11 cellular contexts compared by ENCODE assay signal in the genomic region with DNA sequence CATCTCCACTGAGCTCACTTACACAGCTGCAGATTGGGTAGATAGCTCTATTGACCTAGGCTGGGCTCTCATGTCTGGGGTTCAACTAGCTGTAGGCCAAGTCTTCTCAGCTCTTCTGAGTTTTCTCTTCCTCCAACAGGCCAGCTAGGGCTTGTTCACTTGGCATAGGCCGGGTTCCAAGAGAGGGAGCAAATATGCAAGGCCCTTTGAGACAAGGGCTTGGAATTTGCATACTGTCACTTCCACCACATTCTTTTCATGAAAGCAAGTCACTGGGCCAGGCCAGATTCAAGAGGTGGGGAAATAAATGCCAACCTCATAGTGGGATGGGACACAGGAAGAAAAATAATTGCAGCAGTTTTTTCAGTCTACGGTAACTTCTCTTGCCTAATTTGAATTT. TPM values are rescaled to one million over a fixed set of nuclear protein-coding genes. Genes with fewer than 3 reads are reported as not detected.
DNase-seq lines count a peak whose midpoint lies in the region; ATAC-seq, FAIRE-seq and TF ChIP-seq lines count a peak whose summit lies in the region.
"Had no signal": no experiment of that assay in that cellular context is flagged by ENCODE, and none has a peak within 500 bp of the region (broad histone marks: within the 10 kb centered on the region; RNA-seq: fewer than 3 reads in every experiment).

No MANE protein-coding gene starts in this region.

- FAIRE-seq in bronchial epithelial cell (lab: Jason Lieb, UNC): no peak
- no peak for FAIRE-seq in GM12892 (lab: Jason Lieb, UNC)

- H3K4me1 ChIP-seq in lower lobe of right lung: peaks cover 9% of the 10 kb centered on the region
- H3K4me1 ChIP-seq in aorta (ENCODE audit: control insufficient read depth in 1 of 2, insufficient read depth in 2 of 2, low read length in 2 of 2): peaks cover 0 to 10% of the 10 kb centered on the region in 2 donors

- H3K4me3 ChIP-seq in bronchial epithelial cell (ENCODE audit: low read depth, low read length) (no peak overlapping the region), lower lobe of right lung (no peak overlapping the region), aorta (ENCODE audit: low read length in 2 of 2) (no peak overlapping the region)

- intact Hi-C loops in natural killer cell (cut with micrococcal nuclease): no loop called here
- intact Hi-C loops in lower lobe of right lung (cut with DNase I): no loop called here
- intact Hi-C loops in aorta (cut with DNase I): loop anchor here in 1 of 2 donors (10.0 kb wide), 1 partner anchor 61 kb away; a partner anchor contains a TSS
- intact Hi-C loops in left colon (cut with DNase I, micrococcal nuclease): no loop called here

- peak overlapping the region; percentile 51 to 79 for H3K27ac Mint-ChIP-seq in natural killer cell
- H3K27ac Mint-ChIP-seq in natural killer cell treated with Interleukin-12 subunit alpha and Interleukin-12 subunit beta and Interleukin-15 and Interleukin-18, amount 100 ng/mL, for 72 hours: peak overlapping the region in 1 of 2 donors; percentile 21

- 45 to 51% methylated on average over 2 of the region's 2 CpGs for WGBS in aorta, 2 donors

- no peak for ATAC-seq in natural killer cell
- no peak for ATAC-seq in natural killer cell treated with Interleukin-12 subunit alpha and Interleukin-12 subunit beta and Interleukin-15 and Interleukin-18, amount 100 ng/mL, for 72 hours
- peak; percentile 92 to 94 for ATAC-seq in lower lobe of right lung
- no peak for ATAC-seq in aorta (ENCODE audit: low FRiP score)
- ATAC-seq in HG03280 (IDR thresholded peaks at IDR 0.05; ENCODE audit: unreplicated experiment): no peak
- ATAC-seq in left colon: no peak

- TF ChIP-seq CTCF in natural killer cell (IDR thresholded peaks at IDR 0.05) (no peak), bronchial epithelial cell (IDR thresholded peaks at IDR 0.05; ENCODE audit: insufficient read depth, low read length, severe bottlenecking) (no peak), lower lobe of right lung (IDR thresholded peaks at IDR 0.05) (no peak)

- peak overlapping the region; percentile 44 for H3K27ac ChIP-seq in lower lobe of right lung
- peak overlapping the region; percentile 68 to 97 for H3K27ac ChIP-seq in aorta (ENCODE audit: low read depth in 1 of 2, low read length in 2 of 2)
- H3K27ac ChIP-seq: WERI-Rb-1 had no signal

- no peak for DNase-seq in natural killer cell
- DNase-seq in natural killer cell treated with Interleukin-12 subunit alpha and Interleukin-12 subunit beta and Interleukin-15 and Interleukin-18, amount 100 ng/mL, for 72 hours (ENCODE audit: low spot score): no peak
- peak; percentile 75 for DNase-seq in bronchial epithelial cell (ENCODE audit: low read depth)
- DNase-seq in lower lobe of right lung: peak; percentile 53
- DNase-seq in aorta: no peak
- no peak for DNase-seq in GM12892 (ENCODE audit: insufficient read length)
- DNase-seq in left colon: no peak
- DNase-seq: activated effector memory CD4-positive, alpha-beta T cell treated with anti-CD3 and anti-CD28 coated beads, Interleukin-2, amount 50 U/mL, for 16 hours; NCI-H1105 treated with DMSO at 0.1 percent for 48 hours; WERI-Rb-1 had no signal

- no peaks in the 10 kb centered on the region for H3K9me3 Mint-ChIP-seq in natural killer cell
- H3K9me3 Mint-ChIP-seq in natural killer cell treated with Interleukin-12 subunit alpha and Interleukin-12 subunit beta and Interleukin-15 and Interleukin-18, amount 100 ng/mL, for 72 hours: no peaks in the 10 kb centered on the region

- H3K9me3 ChIP-seq in lower lobe of right lung (no peaks in the 10 kb centered on the region), aorta (ENCODE audit: control insufficient read depth, low read length) (no peaks in the 10 kb centered on the region)

- no peak for TF ChIP-seq POLR2A in GM12892 (IDR thresholded peaks at IDR 0.05; ENCODE audit: low read depth, low read length)

- no peaks in the 10 kb centered on the region for H3K4me1 Mint-ChIP-seq in natural killer cell
- H3K4me1 Mint-ChIP-seq in natural killer cell treated with Interleukin-12 subunit alpha and Interleukin-12 subunit beta and Interleukin-15 and Interleukin-18, amount 100 ng/mL, for 72 hours (ENCODE audit: low read depth in 2 of 2): no peaks in the 10 kb centered on the region

- no peaks in the 10 kb centered on the region for H3K27me3 Mint-ChIP-seq in natural killer cell (ENCODE audit: low read depth in 2 of 2)
- no peaks in the 10 kb centered on the region for H3K27me3 Mint-ChIP-seq in natural killer cell treated with Interleukin-12 subunit alpha and Interleukin-12 subunit beta and Interleukin-15 and Interleukin-18, amount 100 ng/mL, for 72 hours

- no peaks in the 10 kb centered on the region for H3K36me3 Mint-ChIP-seq in natural killer cell
- peaks cover 11% of the 10 kb centered on the region for H3K36me3 Mint-ChIP-seq in natural killer cell treated with Interleukin-12 subunit alpha and Interleukin-12 subunit beta and Interleukin-15 and Interleukin-18, amount 100 ng/mL, for 72 hours

- no peaks in the 10 kb centered on the region for H3K27me3 ChIP-seq in bronchial epithelial cell (ENCODE audit: control insufficient read depth, insufficient read depth, low read length)
- no peaks in the 10 kb centered on the region for H3K27me3 ChIP-seq in lower lobe of right lung (ENCODE audit: low read depth)
- no peaks in the 10 kb centered on the region for H3K27me3 ChIP-seq in aorta (ENCODE audit: control insufficient read depth in 1 of 2, insufficient read depth in 2 of 2, low read length in 1 of 2)

- H3K36me3 ChIP-seq in bronchial epithelial cell (ENCODE audit: control insufficient read depth, insufficient read depth, low read length) (no peaks in the 10 kb centered on the region), lower lobe of right lung (peaks cover 20% of the 10 kb centered on the region), aorta (ENCODE audit: control insufficient read depth in 1 of 2, insufficient read depth in 2 of 2, low read length in 1 of 2) (peaks cover 0 to 2% of the 10 kb centered on the region in 2 donors)
- H3K36me3 ChIP-seq: WERI-Rb-1 had no signal

- H3K4me3 Mint-ChIP-seq in natural killer cell: no peak overlapping the region
- H3K4me3 Mint-ChIP-seq in natural killer cell treated with Interleukin-12 subunit alpha and Interleukin-12 subunit beta and Interleukin-15 and Interleukin-18, amount 100 ng/mL, for 72 hours: no peak overlapping the region

RNA-seq across cellular contexts. Expression of a gene that starts 25.2 kb away (rescaled TPM):
- total RNA-seq in natural killer cell (10 to 100 TPM; 24.9 to 33.5 (median 26.1) TPM), bronchial epithelial cell (6.3 and 8.4 TPM in 2 replicates), lower lobe of right lung (14.4 TPM), aorta (10 to 100 TPM; 14.4 to 18.3 TPM), left colon (10 to 100 TPM; 14.5 to 15.9 TPM)
- 10 to 100 TPM; 18.4 to 27.5 TPM for total RNA-seq in natural killer cell treated with Interleukin-12 subunit alpha and Interleukin-12 subunit beta and Interleukin-15 and Interleukin-18, amount 100 ng/mL, for 72 hours
- polyA plus RNA-seq in aorta: 10 to 100 TPM in 1 of 2 donors, 1 to 10 TPM in 1; 4.0 to 27.1 TPM
- polyA plus RNA-seq in GM12892 (2012; ENCODE audit: missing spikeins): 20.2 TPM

RNA-seq across cellular contexts. Expression of a gene that starts 25.3 kb away (rescaled TPM):
- total RNA-seq in natural killer cell (10 to 100 TPM in 1 of 3 donors, 1 to 10 TPM in 2; 7.7 to 10.9 (median 9.3) TPM), bronchial epithelial cell (5.8 and 8.7 TPM in 2 replicates), lower lobe of right lung (13.8 TPM), aorta (10 to 100 TPM; 12.5 to 14.5 TPM), left colon (10 to 100 TPM in 1 of 2 donors, 1 to 10 TPM in 1; 8.9 to 10.1 TPM)
- total RNA-seq in natural killer cell treated with Interleukin-12 subunit alpha and Interleukin-12 subunit beta and Interleukin-15 and Interleukin-18, amount 100 ng/mL, for 72 hours: 10 to 100 TPM; 13.2 to 13.3 TPM
- 10 to 100 TPM; 15.4 to 21.7 TPM for polyA plus RNA-seq in aorta
- polyA plus RNA-seq in GM12892 (2012; ENCODE audit: missing spikeins): 20.8 TPM

RNA-seq across cellular contexts. Expression of a gene that starts 54.6 kb away (rescaled TPM):
- total RNA-seq in natural killer cell (100 to 1,000 TPM in 1 of 3 donors, 10 to 100 TPM in 2; 90.0 to 111 (median 98.1) TPM), bronchial epithelial cell (7.9 and 22.9 TPM in 2 replicates), lower lobe of right lung (63.4 TPM), aorta (10 to 100 TPM; 54.3 to 67.5 TPM), left colon (10 to 100 TPM; 82.8 to 98.0 TPM)
- total RNA-seq in natural killer cell treated with Interleukin-12 subunit alpha and Interleukin-12 subunit beta and Interleukin-15 and Interleukin-18, amount 100 ng/mL, for 72 hours: 100 to 1,000 TPM; 136 to 243 TPM
- 10 to 100 TPM; 20.5 to 34.7 TPM for polyA plus RNA-seq in aorta
- polyA plus RNA-seq in GM12892 (2012; ENCODE audit: missing spikeins): 28.9 TPM

Comparison
In these comparisons a context has a peak if more than half of its experiments do, and no peak if none do; other contexts are left out.
1. ATAC-seq: peak in lower lobe of right lung (2 of 2); none in natural killer cell (0 of 3), natural killer cell treated with Interleukin-12 subunit alpha and Interleukin-12 subunit beta and Interleukin-15 and Interleukin-18, amount 100 ng/mL, for 72 hours (0 of 2), aorta (single experiment), HG03280 (single experiment) and left colon (single experiment).
2. DNase-seq: peak in bronchial epithelial cell (single experiment) and lower lobe of right lung (single experiment); none in natural killer cell (single experiment), natural killer cell treated with Interleukin-12 subunit alpha and Interleukin-12 subunit beta and Interleukin-15 and Interleukin-18, amount 100 ng/mL, for 72 hours (single experiment), aorta (0 of 2), GM12892 (single experiment) and left colon (0 of 2).